ENCODE assay signal across 17 cellular contexts in genomic region chr6:134014588-134015137, GRCh38. TPM values are rescaled to one million over a fixed set of nuclear protein-coding genes. Genes with fewer than 3 reads are reported as not detected.
DNase-seq lines count a peak whose midpoint lies in the region; ATAC-seq, FAIRE-seq and TF ChIP-seq lines count a peak whose summit lies in the region.
"Had no signal": no experiment of that assay in that cellular context is flagged by ENCODE, and none has a peak within 500 bp of the region (broad histone marks: within the 10 kb centered on the region; RNA-seq: fewer than 3 reads in every experiment).

No MANE protein-coding gene starts in this region.

- TF ChIP-seq CTCF in Panc1 (IDR thresholded peaks at IDR 0.05) (no peak), fibroblast of villous mesenchyme (IDR thresholded peaks at IDR 0.05; ENCODE audit: insufficient read depth, low read depth, low read length) (no peak)

- peaks cover 2 to 11% of the 10 kb centered on the region in 2 donors for H3K4me1 Mint-ChIP-seq in stimulated activated naive B cell treated with anti-CD40 and anti-IgM and Interleukin-4, amounts not matched to agents 10 μg/mL and 1 μg/mL and 100 μg/mL, for 72 hours

- H3K4me1 ChIP-seq in Panc1 (ENCODE audit: control insufficient read depth, insufficient read depth, low read length), result peaks cover 29% of the 10 kb centered on the region

- H3K4me3 Mint-ChIP-seq in stimulated activated naive B cell treated with anti-CD40 and anti-IgM and Interleukin-4, amounts not matched to agents 10 μg/mL and 1 μg/mL and 100 μg/mL, for 72 hours, result no peak overlapping the region
- H3K4me3 Mint-ChIP-seq: CD4-positive, alpha-beta T cell; GM23338; H9; HFFc6 had no signal

- H3K27ac Mint-ChIP-seq in stimulated activated naive B cell treated with anti-CD40 and anti-IgM and Interleukin-4, amounts not matched to agents 10 μg/mL and 1 μg/mL and 100 μg/mL, for 72 hours, result no peak overlapping the region
- H3K27ac Mint-ChIP-seq: CD4-positive, alpha-beta T cell; GM23338; H9; HFFc6 had no signal

- H3K4me3 ChIP-seq in Panc1 (ENCODE audit: low read depth in 2 of 2, low read length in 2 of 2), result no peak overlapping the region
- H3K4me3 ChIP-seq in fibroblast of villous mesenchyme (ENCODE audit: low read depth, low read length), result no peak overlapping the region
- H3K4me3 ChIP-seq: GM12878, GM23338 had no signal

- intact Hi-C loops in Panc1 (cut with micrococcal nuclease; ENCODE audit: unreplicated experiment), result no loop called here

- FAIRE-seq in RCC 7860 (lab: Jason Lieb, UNC), result no peak
- FAIRE-seq: GM12878, GM18507 had no signal

- in situ Hi-C loops in Panc1 (cut with HindIII; ENCODE audit: low pct_unique_long_range_greater_than_20kb, low sequenced_read_pairs) (no loop called here), KBM-7 (cut with MboI; ENCODE audit: low pct_unique_long_range_greater_than_20kb, low sequenced_read_pairs) (no loop called here)

- peak overlapping the region; percentile 81 for H3K27ac ChIP-seq in Panc1 (ENCODE audit: low read length)
- H3K27ac ChIP-seq: KMS-11 had no signal

- no peaks in the 10 kb centered on the region for H3K36me3 Mint-ChIP-seq in stimulated activated naive B cell treated with anti-CD40 and anti-IgM and Interleukin-4, amounts not matched to agents 10 μg/mL and 1 μg/mL and 100 μg/mL, for 72 hours

- no peaks in the 10 kb centered on the region for H3K27me3 Mint-ChIP-seq in stimulated activated naive B cell treated with anti-CD40 and anti-IgM and Interleukin-4, amounts not matched to agents 10 μg/mL and 1 μg/mL and 100 μg/mL, for 72 hours

- no peak for DNase-seq in HEK293T (ENCODE audit: extremely low spot score)
- no peak for DNase-seq in Panc1 (ENCODE audit: low read depth, low spot score)
- DNase-seq in fibroblast of villous mesenchyme (ENCODE audit: low read depth), result peak; percentile 42
- DNase-seq in stimulated activated naive B cell treated with anti-CD40 and anti-IgM and Interleukin-4, amounts not matched to agents 10 μg/mL and 1 μg/mL and 100 μg/mL, for 72 hours, result no peak
- DNase-seq in KBM-7, result no peak
- no peak for DNase-seq in RCC 7860 (ENCODE audit: low spot score)
- DNase-seq: Calu3; CD4-positive, alpha-beta T cell; DMS79; H9; HFFc6 had no signal

- POLR2A ChIA-PET in HEK293T (lab: Yijun Ruan, JAX), result no interaction called here
- POLR2A ChIA-PET in Panc1 (lab: Charles Lee), result no interaction called here

- H3K9me3 Mint-ChIP-seq in stimulated activated naive B cell treated with anti-CD40 and anti-IgM and Interleukin-4, amounts not matched to agents 10 μg/mL and 1 μg/mL and 100 μg/mL, for 72 hours, result no peaks in the 10 kb centered on the region
- H3K9me3 Mint-ChIP-seq: CD4-positive, alpha-beta T cell; GM23338; H9; HFFc6 had no signal

- no TSS peak for BruUV-seq in Panc1 (replicated peaks; lab: Mats Ljungman, UMichigan)

- no peak for ATAC-seq in Panc1
- no peak for ATAC-seq in GM21737 (IDR thresholded peaks at IDR 0.05; ENCODE audit: unreplicated experiment)
- no peak for ATAC-seq in stimulated activated naive B cell treated with anti-CD40 and anti-IgM and Interleukin-4, amounts not matched to agents 10 μg/mL and 1 μg/mL and 100 μg/mL, for 72 hours (replicated peaks)
- ATAC-seq: GM12878 had no signal

- CTCF ChIA-PET in HEK293T (lab: Yijun Ruan, JAX) (no interaction called here), Panc1 (lab: Charles Lee) (no interaction called here)

- H3K9me3 ChIP-seq in Panc1 (ENCODE audit: control insufficient read depth, insufficient read depth, low read depth, low read length), result no peaks in the 10 kb centered on the region

- H3K27me3 ChIP-seq in Panc1 (ENCODE audit: control insufficient read depth, insufficient read depth, low read length), result no peaks in the 10 kb centered on the region

- no peaks in the 10 kb centered on the region for H3K36me3 ChIP-seq in Panc1 (ENCODE audit: control insufficient read depth, insufficient read depth, low read length)

TF ChIP-seq in HEK293T, 16 proteins besides CTCF, POLR2A, EP300 and RAD21:
- TF ChIP-seq FOXM1 (IDR thresholded peaks at IDR 0.05; ENCODE audit: borderline replicate concordance), result no peak
- peak; percentile 62 for TF ChIP-seq PKNOX1 (IDR thresholded peaks at IDR 0.05)

RNA-seq across cellular contexts. Expression of gene SLC2A12, which starts 37.8 kb away (rescaled TPM):
- total RNA-seq in Panc1 (2021; ENCODE audit: unreplicated experiment) (12.3 TPM), fibroblast of villous mesenchyme (0.43 and 0.64 TPM in 2 replicates)
- polyA plus RNA-seq in Panc1 (2012; ENCODE audit: insufficient read length), result 13.8 TPM
- total RNA-seq: A673; CD4-positive, alpha-beta T cell had no signal
